28 cellular contexts compared by ENCODE assay signal in the genomic region with DNA sequence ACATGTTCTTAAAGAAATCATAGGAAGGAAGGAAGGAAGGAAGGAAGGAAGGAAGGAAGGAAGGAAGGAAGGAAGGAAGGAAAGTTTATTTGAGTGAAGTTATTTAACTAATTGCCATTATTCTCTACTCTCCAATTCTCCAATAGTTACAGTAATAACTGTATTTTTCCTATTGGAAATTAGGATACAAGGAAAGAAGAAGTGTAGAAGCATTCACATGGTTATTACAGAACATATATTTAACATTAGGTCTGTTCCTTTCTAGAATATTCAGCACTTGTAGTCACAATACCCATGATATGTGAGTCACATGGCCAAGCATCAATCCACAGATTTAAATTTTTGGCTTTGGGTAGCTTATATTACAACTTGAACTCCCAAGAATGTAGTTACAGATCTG.
"Had no signal": no experiment of that assay in that cellular context is flagged by ENCODE, and none has a peak within 500 bp of the region (broad histone marks: within the 10 kb centered on the region; RNA-seq: fewer than 3 reads in every experiment).

No MANE protein-coding gene starts in this region.

- H3K27me3 ChIP-seq: adrenal gland, body of pancreas had no signal

- H3K36me3 ChIP-seq: adrenal gland had no signal

- H3K4me3 Mint-ChIP-seq: activated CD4-positive, alpha-beta memory T cell treated with anti-CD3 and anti-CD28 coated beads for 36 hours; activated naive CD4-positive, alpha-beta T cell treated with anti-CD3 and anti-CD28 coated beads for 36 hours; activated T-cell treated with anti-CD3 and anti-CD28 coated beads, Interleukin-2, amount 50 U/mL, for 4 hours; activated T-helper 1 cell treated with anti-CD3 and anti-CD28 coated beads, Interleukin-12 subunit alpha, Interleukin-12 subunit beta, Interleukin-2, Interleukin-4 antibody, amounts not matched to agents 30 ng/mL and 10 ng/mL and 1 ng/mL, durations not matched to agents 14 hours and 24 hours and 36 hours; T-helper 1 cell treated with Interleukin-12 subunit alpha and Interleukin-12 subunit beta and Interleukin-4 antibody, amounts not matched to agents 30 μg/mL and 1 μg/mL, for 36 hours; T-helper 2 cell treated with Interferon-gamma antibody and Interleukin-4, amounts not matched to agents 5 μg/mL and 100 μg/mL, for 36 hours; WTC11 had no signal

- H3K9me3 ChIP-seq: body of pancreas had no signal

- FAIRE-seq: astrocyte, bronchial epithelial cell, RCC 7860 had no signal

- H3K9me3 Mint-ChIP-seq: activated naive CD4-positive, alpha-beta T cell treated with anti-CD3 and anti-CD28 coated beads for 36 hours; activated T-helper 1 cell treated with anti-CD3 and anti-CD28 coated beads, Interleukin-12 subunit alpha, Interleukin-12 subunit beta, Interleukin-2, Interleukin-4 antibody, amounts not matched to agents 30 ng/mL and 10 ng/mL and 1 ng/mL, durations not matched to agents 14 hours and 24 hours and 36 hours; T-helper 1 cell treated with Interleukin-12 subunit alpha and Interleukin-12 subunit beta and Interleukin-4 antibody, amounts not matched to agents 30 μg/mL and 1 μg/mL, for 36 hours; T-helper 2 cell treated with Interferon-gamma antibody and Interleukin-4, amounts not matched to agents 5 μg/mL and 100 μg/mL, for 36 hours; WTC11 had no signal

- H3K27ac ChIP-seq: adrenal gland, PC-9, RWPE1 had no signal

- H3K4me1 ChIP-seq: adrenal gland, body of pancreas had no signal

- ATAC-seq: activated naive CD4-positive, alpha-beta T cell treated with anti-CD3 and anti-CD28 coated beads, Interleukin-2, amount 50 U/mL, for 72 hours; activated T-cell treated with anti-CD3 and anti-CD28 coated beads, Interleukin-2, amount 50 U/mL, for 4 hours; Right ventricle myocardium inferior had no signal

- H3K4me3 ChIP-seq: adrenal gland, body of pancreas, PC-9 had no signal

- H3K4me2 ChIP-seq: PC-9 had no signal

- H3K36me3 Mint-ChIP-seq: activated CD4-positive, alpha-beta memory T cell treated with anti-CD3 and anti-CD28 coated beads for 36 hours; activated naive CD4-positive, alpha-beta T cell treated with anti-CD3 and anti-CD28 coated beads, Interleukin-2, amount 50 U/mL, for 72 hours; WTC11 had no signal

- H3K27me3 Mint-ChIP-seq: activated CD4-positive, alpha-beta memory T cell treated with anti-CD3 and anti-CD28 coated beads for 36 hours had no signal

- DNase-seq: activated CD4-positive, alpha-beta memory T cell treated with anti-CD3 and anti-CD28 coated beads for 36 hours; activated CD4-positive, alpha-beta T cell treated with anti-CD3 and anti-CD28 coated beads for 4 hours; activated CD4-positive, alpha-beta T cell treated with anti-CD3 and anti-CD28 coated beads, Interleukin-2, amount 50 U/mL, for 1 hour; activated CD4-positive, CD25-positive, alpha-beta regulatory T cell treated with anti-CD3 and anti-CD28 coated beads, Interleukin-2, amount 50 U/mL, for 72 hours; activated CD8-positive, alpha-beta memory T cell treated with anti-CD3 and anti-CD28 coated beads, Interleukin-2, amount 50 U/mL, for 4 hours; activated gamma-delta T cell treated with Interleukin-2 at 50 U/mL for 16 hours; activated naive CD4-positive, alpha-beta T cell treated with anti-CD3 and anti-CD28 coated beads for 36 hours; activated T-cell treated with anti-CD3 and anti-CD28 coated beads for 4 hours; activated T-cell treated with anti-CD3 and anti-CD28 coated beads, Interleukin-2, amount 50 U/mL, for 4 hours; adrenal gland; body of pancreas; caudate nucleus; Karpas-422; KBM-7; NCI-H1694; NCI-H510A; PC-9; SIG-M5 had no signal

- H3K27ac Mint-ChIP-seq: activated CD4-positive, alpha-beta memory T cell treated with anti-CD3 and anti-CD28 coated beads for 36 hours; activated naive CD4-positive, alpha-beta T cell treated with anti-CD3 and anti-CD28 coated beads for 36 hours; activated naive CD4-positive, alpha-beta T cell treated with anti-CD3 and anti-CD28 coated beads, Interleukin-2, amount 50 U/mL, for 72 hours; activated T-helper 1 cell treated with anti-CD3 and anti-CD28 coated beads, Interleukin-12 subunit alpha, Interleukin-12 subunit beta, Interleukin-2, Interleukin-4 antibody, amounts not matched to agents 30 ng/mL and 10 ng/mL and 1 ng/mL, durations not matched to agents 14 hours and 24 hours and 36 hours; T-helper 1 cell treated with Interleukin-12 subunit alpha and Interleukin-12 subunit beta and Interleukin-4 antibody, amounts not matched to agents 30 μg/mL and 1 μg/mL, for 36 hours; T-helper 2 cell treated with Interferon-gamma antibody and Interleukin-4, amounts not matched to agents 5 μg/mL and 100 μg/mL, for 36 hours; WTC11 had no signal

- H2AFZ ChIP-seq: PC-9 had no signal
